ENCODE assay signal across 13 cellular contexts in genomic region chr4:113614414-113614813, GRCh38.
"Had no signal": no experiment of that assay in that cellular context is flagged by ENCODE, and none has a peak within 500 bp of the region (broad histone marks: within the 10 kb centered on the region; RNA-seq: fewer than 3 reads in every experiment).

No MANE protein-coding gene starts in this region.

- H3K27me3 ChIP-seq: adrenal gland, neutrophil had no signal

- H2AFZ ChIP-seq: parathyroid adenoma had no signal

- H3K9ac ChIP-seq: parathyroid adenoma had no signal

- H3K4me3 ChIP-seq: adrenal gland, mucosa of descending colon had no signal

- DNase-seq: activated CD4-positive, alpha-beta memory T cell treated with anti-CD3 and anti-CD28 coated beads for 36 hours; activated CD4-positive, alpha-beta T cell treated with anti-CD3 and anti-CD28 coated beads for 1 hour; activated CD8-positive, alpha-beta memory T cell treated with anti-CD3 and anti-CD28 coated beads, Interleukin-2, amount 10 ng/mL, durations not matched to agents 7 days and 5 days; activated naive CD4-positive, alpha-beta T cell treated with anti-CD3 and anti-CD28 coated beads, Interleukin-2, amount 50 U/mL, for 16 hours; activated T-cell treated with anti-CD3 and anti-CD28 coated beads, Interleukin-2, amount 50 U/mL, for 1 hour; adrenal gland; caudate nucleus; mucosa of descending colon; natural killer cell; T-cell had no signal

- H3K4me1 ChIP-seq: parathyroid adenoma had no signal

- H3K27ac ChIP-seq: adrenal gland, neutrophil, parathyroid adenoma had no signal

- H3K9me3 ChIP-seq: adrenal gland, mucosa of descending colon, neutrophil had no signal

- ATAC-seq: activated CD8-positive, alpha-beta memory T cell treated with anti-CD3 and anti-CD28 coated beads, Interleukin-2, amount 10 ng/mL, durations not matched to agents 7 days and 5 days; mucosa of descending colon; natural killer cell; stimulated activated memory B cell treated with anti-CD40 and anti-IgM and Interleukin-4, amounts not matched to agents 10 μg/mL and 1 μg/mL and 100 μg/mL, for 72 hours; T-cell had no signal

- H3K36me3 ChIP-seq: adrenal gland, neutrophil had no signal

- H3K79me2 ChIP-seq: parathyroid adenoma had no signal
